Comparison of ENCODE assay signal across 17 cellular contexts in genomic region chr17:72255481-72255880, GRCh38.
"Had no signal": no experiment of that assay in that cellular context is flagged by ENCODE, and none has a peak within 500 bp of the region (broad histone marks: within the 10 kb centered on the region; RNA-seq: fewer than 3 reads in every experiment).

No MANE protein-coding gene starts in this region.

- H3K36me3 Mint-ChIP-seq: activated CD4-positive, alpha-beta memory T cell treated with anti-CD3 and anti-CD28 coated beads for 36 hours; activated naive CD8-positive, alpha-beta T cell treated with anti-CD3 and anti-CD28 coated beads for 36 hours had no signal

- H3K36me3 ChIP-seq: brain microvascular endothelial cell, neutrophil had no signal

- H3K27ac ChIP-seq: brain microvascular endothelial cell, neutrophil had no signal

- H3K9me3 ChIP-seq: neutrophil had no signal

- H3K4me1 Mint-ChIP-seq: activated naive CD8-positive, alpha-beta T cell treated with anti-CD3 and anti-CD28 coated beads for 36 hours; immature natural killer cell; naive thymus-derived CD8-positive, alpha-beta T cell had no signal

- H3K4me3 ChIP-seq: lung had no signal

- H3K27me3 Mint-ChIP-seq: activated naive CD8-positive, alpha-beta T cell treated with anti-CD3 and anti-CD28 coated beads for 36 hours had no signal

- H3K4me3 Mint-ChIP-seq: activated CD4-positive, alpha-beta memory T cell treated with anti-CD3 and anti-CD28 coated beads for 36 hours; activated naive CD8-positive, alpha-beta T cell treated with anti-CD3 and anti-CD28 coated beads for 36 hours; activated T-cell treated with anti-CD3 and anti-CD28 coated beads, Interleukin-2, amount 50 U/mL, for 4 hours; endodermal cell; immature natural killer cell; naive thymus-derived CD8-positive, alpha-beta T cell had no signal

- H3K27me3 ChIP-seq: brain microvascular endothelial cell, neutrophil had no signal

- DNase-seq: activated CD4-positive, alpha-beta memory T cell treated with anti-CD3 and anti-CD28 coated beads for 36 hours; activated CD4-positive, alpha-beta T cell treated with anti-CD3 and anti-CD28 coated beads for 1 hour; activated effector memory CD4-positive, alpha-beta T cell treated with anti-CD3 and anti-CD28 coated beads, Interleukin-2, amount 50 U/mL, for 16 hours; activated naive CD8-positive, alpha-beta T cell treated with anti-CD3 and anti-CD28 coated beads for 36 hours; activated T-cell treated with anti-CD3 and anti-CD28 coated beads, Interleukin-2, amount 50 U/mL, for 4 hours; brain microvascular endothelial cell; cerebellar nuclear complex; endodermal cell; erythroblast; immature natural killer cell; naive thymus-derived CD8-positive, alpha-beta T cell; right cardiac atrium; stimulated activated naive CD4-positive, alpha-beta T cell; substantia nigra; trophoblast cell had no signal

- H3K27ac Mint-ChIP-seq: activated CD4-positive, alpha-beta memory T cell treated with anti-CD3 and anti-CD28 coated beads for 36 hours; activated naive CD8-positive, alpha-beta T cell treated with anti-CD3 and anti-CD28 coated beads for 36 hours; endodermal cell; immature natural killer cell; naive thymus-derived CD8-positive, alpha-beta T cell had no signal

- ATAC-seq: activated T-cell treated with anti-CD3 and anti-CD28 coated beads, Interleukin-2, amount 50 U/mL, for 4 hours; naive thymus-derived CD8-positive, alpha-beta T cell; right cardiac atrium had no signal
